15 cellular contexts compared by ENCODE assay signal in the genomic region with DNA sequence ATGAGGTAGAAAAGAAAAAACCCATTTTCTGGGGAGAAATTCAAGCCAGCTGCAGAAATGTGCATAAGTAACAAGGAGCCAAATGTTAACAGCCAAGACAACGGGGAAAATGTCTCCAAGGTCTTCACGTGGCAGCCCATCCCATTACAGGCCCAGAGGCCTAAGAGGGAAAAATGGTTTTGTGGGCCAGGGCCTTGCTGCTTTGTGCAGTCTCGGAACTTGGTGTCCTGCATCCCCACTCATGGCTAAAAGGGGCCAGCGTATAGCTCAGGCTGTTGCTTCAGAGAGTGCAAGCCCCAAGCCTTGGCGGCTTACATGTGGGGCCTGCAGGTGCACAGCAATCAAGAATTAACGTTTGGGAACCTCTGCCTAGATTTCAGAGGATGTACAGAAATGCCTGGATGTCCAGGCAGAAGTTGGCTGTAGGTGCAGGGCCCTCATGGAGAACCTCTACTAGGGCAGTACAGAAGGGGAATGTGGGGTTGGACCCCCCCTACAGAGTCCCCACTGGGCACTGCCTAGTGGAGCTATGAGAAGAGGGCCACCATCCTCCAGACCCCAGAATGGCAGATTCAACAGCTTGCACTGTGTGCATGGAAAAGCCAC. TPM values are rescaled to one million over a fixed set of nuclear protein-coding genes. Genes with fewer than 3 reads are reported as not detected.
DNase-seq lines count a peak whose midpoint lies in the region; ATAC-seq and TF ChIP-seq lines count a peak whose summit lies in the region.
"Had no signal": no experiment of that assay in that cellular context is flagged by ENCODE, and none has a peak within 500 bp of the region (broad histone marks: within the 10 kb centered on the region; RNA-seq: fewer than 3 reads in every experiment).

No MANE protein-coding gene starts in this region.

- H3K36me3 Mint-ChIP-seq in T-helper 17 cell (ENCODE audit: low read depth), result peaks cover 22% of the 10 kb centered on the region
- H3K36me3 Mint-ChIP-seq in endothelial cell (ENCODE audit: low read depth, unreplicated experiment), result peaks cover 51% of the 10 kb centered on the region
- peaks cover 25% of the 10 kb centered on the region for H3K36me3 Mint-ChIP-seq in glutamatergic neuron (ENCODE audit: unreplicated experiment)

- peak; percentile 28 for DNase-seq in DMS53 (lab: John Stamatoyannopoulos, UW)
- DNase-seq in DMS53 treated with DMSO at 0.1 percent for 48 hours (lab: John Stamatoyannopoulos, UW; ENCODE audit: unreplicated experiment), result no peak
- no peak for DNase-seq in T-helper 17 cell
- DNase-seq in endothelial cell (ENCODE audit: low spot score), result no peak
- no peak for DNase-seq in glutamatergic neuron
- no peak for DNase-seq in hepatic stellate cell (ENCODE audit: low spot score)
- no peak for DNase-seq in iPS-NIHi7 (ENCODE audit: extremely low spot score)
- DNase-seq: 8988T; Calu3; CD8-positive, alpha-beta T cell; DMS79 treated with DMSO at 0.1 percent for 48 hours; EL; H9; IMR-90; KBM-7 had no signal

- peak overlapping the region; percentile 49 for H3K27ac Mint-ChIP-seq in T-helper 17 cell
- no peak overlapping the region for H3K27ac Mint-ChIP-seq in endothelial cell (ENCODE audit: unreplicated experiment)
- H3K27ac Mint-ChIP-seq in glutamatergic neuron (ENCODE audit: unreplicated experiment), result no peak overlapping the region
- H3K27ac Mint-ChIP-seq: CD8-positive, alpha-beta T cell; H9 had no signal

- H3K9me3 Mint-ChIP-seq in endothelial cell (ENCODE audit: unreplicated experiment) (peaks cover 6% of the 10 kb centered on the region), glutamatergic neuron (ENCODE audit: unreplicated experiment) (peaks cover 2% of the 10 kb centered on the region)
- H3K9me3 Mint-ChIP-seq: CD8-positive, alpha-beta T cell had no signal

- TF ChIP-seq CTCF in endothelial cell (IDR thresholded peaks at IDR 0.05; ENCODE audit: unreplicated experiment) (no peak), glutamatergic neuron (IDR thresholded peaks at IDR 0.05; ENCODE audit: partially characterized antibody, unreplicated experiment) (no peak)

- H3K4me1 Mint-ChIP-seq in T-helper 17 cell, result peaks cover 15% of the 10 kb centered on the region
- H3K4me1 Mint-ChIP-seq in endothelial cell (ENCODE audit: unreplicated experiment), result peaks cover 6% of the 10 kb centered on the region
- no peaks in the 10 kb centered on the region for H3K4me1 Mint-ChIP-seq in glutamatergic neuron (ENCODE audit: low read depth, unreplicated experiment)
- H3K4me1 Mint-ChIP-seq: H9 had no signal

- no peaks in the 10 kb centered on the region for H3K27me3 Mint-ChIP-seq in T-helper 17 cell
- H3K27me3 Mint-ChIP-seq in endothelial cell (ENCODE audit: unreplicated experiment), result peaks cover 1% of the 10 kb centered on the region
- H3K27me3 Mint-ChIP-seq in glutamatergic neuron (ENCODE audit: unreplicated experiment), result no peaks in the 10 kb centered on the region

- ATAC-seq in T-helper 17 cell, result no peak
- ATAC-seq: CD8-positive, alpha-beta T cell had no signal

- no peaks in the 10 kb centered on the region for H3K9me3 ChIP-seq in T-helper 17 cell (ENCODE audit: control insufficient read depth, low read length, poor library complexity, severe bottlenecking)

- H3K4me3 Mint-ChIP-seq in T-helper 17 cell (no peak overlapping the region), endothelial cell (ENCODE audit: unreplicated experiment) (peak overlapping the region; percentile 82), glutamatergic neuron (ENCODE audit: unreplicated experiment) (no peak overlapping the region)
- H3K4me3 Mint-ChIP-seq: CD8-positive, alpha-beta T cell; H9 had no signal

RNA-seq across cellular contexts. Expression of a gene that starts 9.0 kb away (rescaled TPM):
- 10 to 100 TPM; 13.2 to 15.6 TPM for total RNA-seq in T-helper 17 cell
- 16.7 TPM for total RNA-seq in endothelial cell (ENCODE audit: unreplicated experiment)
- 14.7 TPM for total RNA-seq in glutamatergic neuron (ENCODE audit: unreplicated experiment)
